Comparison of ENCODE assay signal across 22 cellular contexts in genomic region chr3:69172058-69172457, GRCh38. TPM values are rescaled to one million over a fixed set of nuclear protein-coding genes. Genes with fewer than 3 reads are reported as not detected.
"Had no signal": no experiment of that assay in that cellular context is flagged by ENCODE, and none has a peak within 500 bp of the region (broad histone marks: within the 10 kb centered on the region; RNA-seq: fewer than 3 reads in every experiment).

No MANE protein-coding gene starts in this region.

- H3K9me3 ChIP-seq: esophagus squamous epithelium, neutrophil, right atrium auricular region, stomach, thoracic aorta had no signal

- H3K27ac ChIP-seq: esophagus squamous epithelium, neutrophil, right atrium auricular region, stomach, thoracic aorta had no signal

- H3K9me3 Mint-ChIP-seq: effector memory CD8-positive, alpha-beta T cell; naive thymus-derived CD4-positive, alpha-beta T cell had no signal

- H3K4me1 ChIP-seq: right atrium auricular region had no signal

- H3K27ac Mint-ChIP-seq: effector memory CD8-positive, alpha-beta T cell had no signal

- H3K4me3 ChIP-seq: esophagus squamous epithelium, right atrium auricular region, stomach, thoracic aorta had no signal

- H3K27me3 Mint-ChIP-seq: effector memory CD8-positive, alpha-beta T cell; naive thymus-derived CD4-positive, alpha-beta T cell had no signal

- H3K4me3 Mint-ChIP-seq: effector memory CD8-positive, alpha-beta T cell; naive thymus-derived CD4-positive, alpha-beta T cell had no signal

- DNase-seq: effector memory CD8-positive, alpha-beta T cell; esophagus squamous epithelium; foreskin fibroblast; kidney; left cardiac atrium; mesendoderm; naive thymus-derived CD4-positive, alpha-beta T cell; posterior cingulate gyrus; small intestine; stimulated activated CD4-positive, alpha-beta T cell treated with anti-CD3 and anti-CD28 coated beads, Interleukin-12 subunit alpha, Interleukin-12 subunit beta, amount 100 ng/mL, for 4 hours; stimulated activated naive CD4-positive, alpha-beta T cell; stomach; substantia nigra; trophoblast cell had no signal

- H3K27me3 ChIP-seq: esophagus squamous epithelium, neutrophil, right atrium auricular region, stomach had no signal

RNA-seq across cellular contexts. Expression of gene LMOD3, which starts 49.7 kb away (rescaled TPM):
- total RNA-seq: epithelial cell of proximal tubule; liver; lung microvascular endothelial cell; naive thymus-derived CD4-positive, alpha-beta T cell; osteoblast; thoracic aorta had no signal
- polyA plus RNA-seq: neural cell had no signal
